Comparison of ENCODE assay signal across 1 cellular context in the genomic region with DNA sequence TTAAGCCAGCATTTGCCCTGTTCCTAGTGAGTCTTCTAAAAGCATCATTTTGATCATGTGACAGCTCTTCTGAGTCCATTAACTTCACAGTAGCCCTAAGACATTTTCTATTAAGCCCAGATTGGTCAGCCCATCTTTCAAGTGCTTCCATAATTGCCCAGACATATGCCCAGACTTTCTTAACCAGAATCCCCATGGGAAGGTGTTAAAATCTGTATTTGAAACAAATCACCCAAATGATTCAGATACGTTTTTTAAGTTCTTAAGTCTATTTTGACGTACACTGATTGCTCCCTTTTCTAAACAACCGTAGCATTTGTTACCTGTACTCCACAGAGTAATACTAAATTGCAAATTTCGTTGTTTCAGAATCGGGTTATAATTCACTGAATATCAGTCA.
TF ChIP-seq lines count a peak whose summit lies in the region.

No MANE protein-coding gene starts in this region.

TF ChIP-seq in HepG2, 621 proteins besides CTCF, POLR2A, EP300 and RAD21:
- TF ChIP-seq, protein P1, sequence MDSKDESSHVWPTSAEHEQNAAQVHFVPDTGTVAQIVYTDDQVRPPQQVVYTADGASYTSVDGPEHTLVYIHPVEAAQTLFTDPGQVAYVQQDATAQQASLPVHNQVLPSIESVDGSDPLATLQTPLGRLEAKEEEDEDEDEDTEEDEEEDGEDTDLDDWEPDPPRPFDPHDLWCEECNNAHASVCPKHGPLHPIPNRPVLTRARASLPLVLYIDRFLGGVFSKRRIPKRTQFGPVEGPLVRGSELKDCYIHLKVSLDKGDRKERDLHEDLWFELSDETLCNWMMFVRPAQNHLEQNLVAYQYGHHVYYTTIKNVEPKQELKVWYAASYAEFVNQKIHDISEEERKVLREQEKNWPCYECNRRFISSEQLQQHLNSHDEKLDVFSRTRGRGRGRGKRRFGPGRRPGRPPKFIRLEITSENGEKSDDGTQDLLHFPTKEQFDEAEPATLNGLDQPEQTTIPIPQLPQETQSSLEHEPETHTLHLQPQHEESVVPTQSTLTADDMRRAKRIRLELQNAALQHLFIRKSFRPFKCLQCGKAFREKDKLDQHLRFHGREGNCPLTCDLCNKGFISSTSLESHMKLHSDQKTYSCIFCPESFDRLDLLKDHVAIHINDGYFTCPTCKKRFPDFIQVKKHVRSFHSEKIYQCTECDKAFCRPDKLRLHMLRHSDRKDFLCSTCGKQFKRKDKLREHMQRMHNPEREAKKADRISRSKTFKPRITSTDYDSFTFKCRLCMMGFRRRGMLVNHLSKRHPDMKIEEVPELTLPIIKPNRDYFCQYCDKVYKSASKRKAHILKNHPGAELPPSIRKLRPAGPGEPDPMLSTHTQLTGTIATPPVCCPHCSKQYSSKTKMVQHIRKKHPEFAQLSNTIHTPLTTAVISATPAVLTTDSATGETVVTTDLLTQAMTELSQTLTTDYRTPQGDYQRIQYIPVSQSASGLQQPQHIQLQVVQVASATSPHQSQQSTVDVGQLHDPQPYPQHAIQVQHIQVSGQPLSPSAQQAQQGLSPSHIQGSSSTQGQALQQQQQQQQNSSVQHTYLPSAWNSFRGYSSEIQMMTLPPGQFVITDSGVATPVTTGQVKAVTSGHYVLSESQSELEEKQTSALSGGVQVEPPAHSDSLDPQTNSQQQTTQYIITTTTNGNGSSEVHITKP (CRISPR knock-in tag; IDR thresholded peaks at IDR 0.05; ENCODE audit: low read depth) = no peak
